9 cellular contexts compared by ENCODE assay signal in the genomic region with DNA sequence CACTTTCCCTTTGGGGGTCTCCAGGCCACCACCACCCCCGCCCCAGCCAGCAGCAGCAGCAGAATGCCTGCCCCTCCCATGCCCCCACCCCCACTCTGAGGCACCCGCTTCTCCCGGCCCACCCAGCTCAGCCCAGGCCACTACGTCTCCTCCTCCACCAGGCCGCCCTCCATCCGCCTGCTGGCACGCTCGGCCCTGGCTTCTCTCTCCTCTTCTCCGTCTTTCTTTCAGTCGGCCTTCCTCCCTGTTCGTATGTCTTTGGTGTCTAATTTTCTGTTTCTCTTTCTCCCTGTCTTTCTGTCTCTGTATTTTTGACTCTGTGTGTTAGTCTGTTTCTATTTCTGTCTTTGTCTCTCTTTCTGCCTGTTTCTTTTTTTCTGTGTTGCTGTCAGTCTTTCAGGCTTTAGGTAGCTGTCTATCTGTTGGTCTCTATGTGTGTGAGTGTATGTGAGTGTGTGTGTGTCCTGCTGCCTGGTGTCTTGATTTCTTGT. TPM values are rescaled to one million over a fixed set of nuclear protein-coding genes. Genes with fewer than 3 reads are reported as not detected.
DNase-seq lines count a peak whose midpoint lies in the region; ATAC-seq lines count a peak whose summit lies in the region.
"Had no signal": no experiment of that assay in that cellular context is flagged by ENCODE, and none has a peak within 500 bp of the region (broad histone marks: within the 10 kb centered on the region; RNA-seq: fewer than 3 reads in every experiment).

A gene (minus strand): TSS at position 459 of the 491 bp plus-strand sequence. CDS start 379 bp downstream, at position 80.

- H3K9me3 Mint-ChIP-seq in CD4-positive, CD25-positive, alpha-beta regulatory T cell = peaks cover 0 to 11% (median 0%) of the 10 kb centered on the region in 7 donors

- H3K4me3 ChIP-seq in CD4-positive, CD25-positive, alpha-beta regulatory T cell (ENCODE audit: low read depth, low read length) = no peak within 1 kb of the TSS
- peak within 1 kb of the TSS; percentile 54 to 57 (median 56) for H3K4me3 ChIP-seq in skeletal muscle tissue (ENCODE audit: low read length in 3 of 3)
- H3K4me3 ChIP-seq in MG63 = no peak within 1 kb of the TSS
- H3K4me3 ChIP-seq: SJSA1 had no signal

- no peaks in the 10 kb centered on the region for H3K27me3 ChIP-seq in CD4-positive, CD25-positive, alpha-beta regulatory T cell (ENCODE audit: control insufficient read depth, insufficient read depth, low read length)
- H3K27me3 ChIP-seq in layer of hippocampus (ENCODE audit: control insufficient read depth, insufficient read depth, low read length) (no peaks in the 10 kb centered on the region), skeletal muscle tissue (ENCODE audit: control insufficient read depth in 3 of 3, insufficient read depth in 3 of 3, low read length in 3 of 3) (no peaks in the 10 kb centered on the region), MG63 (no peaks in the 10 kb centered on the region)

- H3K27me3 Mint-ChIP-seq in CD4-positive, CD25-positive, alpha-beta regulatory T cell = no peaks in the 10 kb centered on the region

- H3K4me1 ChIP-seq in CD4-positive, CD25-positive, alpha-beta regulatory T cell (ENCODE audit: control insufficient read depth, insufficient read depth, low read length, poor library complexity, severe bottlenecking) = no peaks in the 10 kb centered on the region
- peaks cover 26 to 62% (median 48%) of the 10 kb centered on the region in 3 donors for H3K4me1 ChIP-seq in skeletal muscle tissue (ENCODE audit: control insufficient read depth in 3 of 3, insufficient read depth in 3 of 3, low read length in 3 of 3)
- H3K4me1 ChIP-seq: SJSA1 had no signal

- no peak for DNase-seq in CD4-positive, CD25-positive, alpha-beta regulatory T cell
- no peak for DNase-seq in activated CD4-positive, CD25-positive, alpha-beta regulatory T cell (lab: John Stamatoyannopoulos, UW)
- DNase-seq in NCI-H2107 treated with DMSO at 0.1 percent for 48 hours (lab: John Stamatoyannopoulos, UW; ENCODE audit: unreplicated experiment) (no peak), MG63 (no peak), SHP77 treated with DMSO at 0.1 percent for 48 hours (lab: John Stamatoyannopoulos, UW) (no peak)

- no peaks in the 10 kb centered on the region for H3K9me3 ChIP-seq in CD4-positive, CD25-positive, alpha-beta regulatory T cell (ENCODE audit: control insufficient read depth in 2 of 2, low read length in 2 of 2)
- H3K9me3 ChIP-seq in skeletal muscle tissue (ENCODE audit: control insufficient read depth in 3 of 3, low read length in 3 of 3) (no peaks in the 10 kb centered on the region), MG63 (no peaks in the 10 kb centered on the region)
- H3K9me3 ChIP-seq: SJSA1 had no signal

- H3K27ac Mint-ChIP-seq in CD4-positive, CD25-positive, alpha-beta regulatory T cell = peak within 1 kb of the TSS in 2 of 3 donors; percentile 24 to 64

- H3K36me3 Mint-ChIP-seq in CD4-positive, CD25-positive, alpha-beta regulatory T cell = no peaks in the 10 kb centered on the region

- no peak for ATAC-seq in CD4-positive, CD25-positive, alpha-beta regulatory T cell (ENCODE audit: low read depth in 2 of 2)

- no peak within 1 kb of the TSS for H3K27ac ChIP-seq in CD4-positive, CD25-positive, alpha-beta regulatory T cell (ENCODE audit: insufficient read depth, low read length, poor library complexity, severe bottlenecking)
- H3K27ac ChIP-seq in angular gyrus (ENCODE audit: low read depth, low read length) = peak within 1 kb of the TSS; percentile 95
- H3K27ac ChIP-seq in layer of hippocampus (ENCODE audit: low read depth, low read length) = peak within 1 kb of the TSS; percentile 93
- peak within 1 kb of the TSS; percentile 79 for H3K27ac ChIP-seq in skeletal muscle tissue (ENCODE audit: low read depth, low read length)
- H3K27ac ChIP-seq: SJSA1 had no signal

- no peak within 1 kb of the TSS for H3K4me3 Mint-ChIP-seq in CD4-positive, CD25-positive, alpha-beta regulatory T cell

- no peaks in the 10 kb centered on the region for H3K36me3 ChIP-seq in CD4-positive, CD25-positive, alpha-beta regulatory T cell (ENCODE audit: control insufficient read depth, insufficient read depth, low read length)
- H3K36me3 ChIP-seq in skeletal muscle tissue (ENCODE audit: control insufficient read depth in 3 of 3, insufficient read depth in 3 of 3, low read length in 3 of 3) (peaks cover 0 to 5% (median 4%) of the 10 kb centered on the region in 3 donors), MG63 (no peaks in the 10 kb centered on the region)
- H3K36me3 ChIP-seq: SJSA1 had no signal

- H3K4me1 Mint-ChIP-seq in CD4-positive, CD25-positive, alpha-beta regulatory T cell = peaks cover 0 to 8% (median 4%) of the 10 kb centered on the region in 4 donors

- peak within 1 kb of the TSS; percentile 43 to 73 (median 70) for H3K9ac ChIP-seq in skeletal muscle tissue (ENCODE audit: low read depth in 1 of 3, low read length in 3 of 3)

RNA-seq across cellular contexts. Expression of the gene that starts here (rescaled TPM):
- 0.64 TPM for total RNA-seq in CD4-positive, CD25-positive, alpha-beta regulatory T cell
- not detected for polyA plus RNA-seq in CD4-positive, CD25-positive, alpha-beta regulatory T cell
- total RNA-seq in skeletal muscle tissue = 5.2 TPM
- 0.76 TPM in 1 of 2 replicates, not detected in the other for total RNA-seq in MG63 (2014; rRNA removed; shearing (Covaris generic); ENCODE audit: low replicate concordance)
- total RNA-seq: SJSA1 had no signal

Comparison
In these comparisons a context has a peak if more than half of its experiments do, and no peak if none do; other contexts are left out.
1. H3K4me3 ChIP-seq: peak in skeletal muscle tissue (3 of 3); none in CD4-positive, CD25-positive, alpha-beta regulatory T cell (single experiment) and MG63 (single experiment).